ENCODE assay signal across 8 cellular contexts in genomic region chr14:100076630-100077029, GRCh38. TPM values are rescaled to one million over a fixed set of nuclear protein-coding genes. Genes with fewer than 3 reads are reported as not detected.
DNase-seq lines count a peak whose midpoint lies in the region; ATAC-seq, FAIRE-seq and TF ChIP-seq lines count a peak whose summit lies in the region.

No MANE protein-coding gene starts in this region.

- H3K79me2 ChIP-seq in HepG2 (ENCODE audit: insufficient read depth, low read length): no peaks in the 10 kb centered on the region

- POLR2A ChIA-PET in HepG2 (lab: Yijun Ruan, JAX): no interaction called here

- DNase-seq in Right ventricle myocardium inferior (ENCODE audit: missing footprints) (no peak), cardiac septum (ENCODE audit: low spot score) (no peak), HepG2 (ENCODE audit: low spot score) (no peak), NCI-H774 (lab: John Stamatoyannopoulos, UW) (no peak), GM10266 (ENCODE audit: extremely low spot score) (no peak)
- no peak for DNase-seq in activated naive CD8-positive, alpha-beta T cell treated with anti-CD3 and anti-CD28 coated beads, Interleukin-2, amount 50 U/mL, for 24 hours

- TF ChIP-seq CTCF in HepG2 (CRISPR knock-in tag; IDR thresholded peaks at IDR 0.05) (no peak), GM10266 (IDR thresholded peaks at IDR 0.05; ENCODE audit: control insufficient read depth, insufficient read depth, low read depth, missing control alignments) (no peak)

- no peaks in the 10 kb centered on the region for H3K36me3 ChIP-seq in HepG2 (replicated peaks in 1 of 2; ENCODE audit: control insufficient read depth in 1 of 2, insufficient read depth in 2 of 2, low read length in 2 of 2)

- peaks cover 33% of the 10 kb centered on the region for H3K36me3 Mint-ChIP-seq in activated naive CD8-positive, alpha-beta T cell treated with anti-CD3 and anti-CD28 coated beads, Interleukin-2, amount 50 U/mL, for 24 hours (ENCODE audit: low read depth)

- peak overlapping the region; percentile 84 for H3K4me3 Mint-ChIP-seq in activated naive CD8-positive, alpha-beta T cell treated with anti-CD3 and anti-CD28 coated beads, Interleukin-2, amount 50 U/mL, for 24 hours

- H3K9me3 ChIP-seq in HepG2 (ENCODE audit: low read length): no peaks in the 10 kb centered on the region

- no peak overlapping the region for H2AFZ ChIP-seq in HepG2 (ENCODE audit: low read length)

- WGBS in HepG2 (ENCODE audit: low lambda C conversion rate): 93% methylated on average over 7 of the region's 7 CpGs

- FAIRE-seq in HepG2 (lab: Jason Lieb, UNC): no peak

- H3K4me1 Mint-ChIP-seq in activated naive CD8-positive, alpha-beta T cell treated with anti-CD3 and anti-CD28 coated beads, Interleukin-2, amount 50 U/mL, for 24 hours: peaks cover 97% of the 10 kb centered on the region

- TF ChIP-seq POLR2A in HepG2 (IDR thresholded peaks at IDR 0.05; ENCODE audit: insufficient read depth in 1 of 2, low read depth in 2 of 2, low read length in 2 of 2): no peak

- CTCF ChIA-PET in HepG2 (lab: Yijun Ruan, JAX; ENCODE audit: low intra/inter-chr PET ratio, low total read pairs): no interaction called here

- no peak for TF ChIP-seq RAD21 in HepG2 (CRISPR knock-in tag; IDR thresholded peaks at IDR 0.05)

- no peaks in the 10 kb centered on the region for H3K9me3 Mint-ChIP-seq in activated naive CD8-positive, alpha-beta T cell treated with anti-CD3 and anti-CD28 coated beads, Interleukin-2, amount 50 U/mL, for 24 hours

- no peak overlapping the region for H3K4me3 ChIP-seq in HepG2 (replicated peaks in 1 of 3; ENCODE audit: insufficient read depth in 1 of 3, low read depth in 2 of 3, low read length in 3 of 3)

- H3K27me3 ChIP-seq in HepG2 (ENCODE audit: control insufficient read depth in 1 of 2, insufficient read depth in 2 of 2, low read length in 2 of 2): no peaks in the 10 kb centered on the region

- H3K4me2 ChIP-seq in HepG2 (ENCODE audit: low read depth, low read length): no peak overlapping the region

- ATAC-seq in Right ventricle myocardium inferior (peak; percentile 85), HepG2 (no peak), SK-N-SH treated with all-trans-retinoic acid at 6 μM for 48 hours (no peak), HG03025 (IDR thresholded peaks at IDR 0.05; ENCODE audit: low FRiP score, unreplicated experiment) (no peak)
- no peak for ATAC-seq in activated naive CD8-positive, alpha-beta T cell treated with anti-CD3 and anti-CD28 coated beads, Interleukin-2, amount 50 U/mL, for 24 hours

- H3K27me3 Mint-ChIP-seq in activated naive CD8-positive, alpha-beta T cell treated with anti-CD3 and anti-CD28 coated beads, Interleukin-2, amount 50 U/mL, for 24 hours: no peaks in the 10 kb centered on the region

- peak overlapping the region; percentile 98 for H3K27ac Mint-ChIP-seq in activated naive CD8-positive, alpha-beta T cell treated with anti-CD3 and anti-CD28 coated beads, Interleukin-2, amount 50 U/mL, for 24 hours

- TF ChIP-seq EP300 in HepG2 (IDR thresholded peaks at IDR 0.05; ENCODE audit: low read depth in 2 of 2, low read length in 2 of 2): no peak
- TF ChIP-seq EP300 in HepG2 (CRISPR knock-in tag; IDR thresholded peaks at IDR 0.05; ENCODE audit: borderline replicate concordance): no peak

- H3K9ac ChIP-seq in HepG2 (ENCODE audit: insufficient read depth, low read depth, low read length): no peak overlapping the region

- no TSS peak for BruUV-seq in HepG2 (replicated peaks; lab: Mats Ljungman, UMichigan)

- in situ Hi-C loops in HepG2 (cut with HindIII; ENCODE audit: extremely low pct_ligation_motif_present, low pct_unique_long_range_greater_than_20kb): no loop called here

- intact Hi-C loops in Right ventricle myocardium inferior (cut with DNase I) (no loop called here), cardiac septum (cut with DNase I) (no loop called here), HepG2 (cut with micrococcal nuclease; ENCODE audit: unreplicated experiment) (no loop called here)

- H3K4me1 ChIP-seq in HepG2 (ENCODE audit: insufficient read depth, low read length): no peaks in the 10 kb centered on the region

- H4K20me1 ChIP-seq in HepG2 (ENCODE audit: insufficient read depth, low read length): no peaks in the 10 kb centered on the region

- no peak overlapping the region for H3K27ac ChIP-seq in HepG2 (ENCODE audit: extremely low read length, insufficient read depth, low read length)

TF ChIP-seq in HepG2, 621 proteins besides CTCF, POLR2A, EP300 and RAD21:
- TF ChIP-seq CEBPG (CRISPR knock-in tag; IDR thresholded peaks at IDR 0.05) (peak; percentile 68), CEBPB (IDR thresholded peaks at IDR 0.05; ENCODE audit: borderline replicate concordance, low read depth, low read length) (peak; percentile 96), ZNF331 (CRISPR knock-in tag; IDR thresholded peaks at IDR 0.05) (no peak)

TF ChIP-seq in SK-N-SH treated with all-trans-retinoic acid at 6 μM for 48 hours, 23 proteins besides CTCF, POLR2A, EP300 and RAD21 (continues in another document):
- TF ChIP-seq TOX (CRISPR knock-in tag; IDR thresholded peaks at IDR 0.05; ENCODE audit: borderline replicate concordance) (no peak), ZFP30 (CRISPR knock-in tag; IDR thresholded peaks at IDR 0.05) (no peak), ZNF8 (CRISPR knock-in tag; IDR thresholded peaks at IDR 0.05) (no peak), POU6F1 (CRISPR knock-in tag; IDR thresholded peaks at IDR 0.05; ENCODE audit: borderline replicate concordance, low read depth) (no peak), ESRRG (CRISPR knock-in tag; IDR thresholded peaks at IDR 0.05) (no peak), ZNF565 (CRISPR knock-in tag; conservative IDR thresholded peaks at IDR 0.05; ENCODE audit: low read depth) (no peak), ZNF70 (CRISPR knock-in tag; IDR thresholded peaks at IDR 0.05) (no peak), PPARA (CRISPR knock-in tag; IDR thresholded peaks at IDR 0.05; ENCODE audit: borderline replicate concordance) (no peak), RARB (CRISPR knock-in tag; IDR thresholded peaks at IDR 0.05) (no peak)
- TF ChIP-seq, protein P1, sequence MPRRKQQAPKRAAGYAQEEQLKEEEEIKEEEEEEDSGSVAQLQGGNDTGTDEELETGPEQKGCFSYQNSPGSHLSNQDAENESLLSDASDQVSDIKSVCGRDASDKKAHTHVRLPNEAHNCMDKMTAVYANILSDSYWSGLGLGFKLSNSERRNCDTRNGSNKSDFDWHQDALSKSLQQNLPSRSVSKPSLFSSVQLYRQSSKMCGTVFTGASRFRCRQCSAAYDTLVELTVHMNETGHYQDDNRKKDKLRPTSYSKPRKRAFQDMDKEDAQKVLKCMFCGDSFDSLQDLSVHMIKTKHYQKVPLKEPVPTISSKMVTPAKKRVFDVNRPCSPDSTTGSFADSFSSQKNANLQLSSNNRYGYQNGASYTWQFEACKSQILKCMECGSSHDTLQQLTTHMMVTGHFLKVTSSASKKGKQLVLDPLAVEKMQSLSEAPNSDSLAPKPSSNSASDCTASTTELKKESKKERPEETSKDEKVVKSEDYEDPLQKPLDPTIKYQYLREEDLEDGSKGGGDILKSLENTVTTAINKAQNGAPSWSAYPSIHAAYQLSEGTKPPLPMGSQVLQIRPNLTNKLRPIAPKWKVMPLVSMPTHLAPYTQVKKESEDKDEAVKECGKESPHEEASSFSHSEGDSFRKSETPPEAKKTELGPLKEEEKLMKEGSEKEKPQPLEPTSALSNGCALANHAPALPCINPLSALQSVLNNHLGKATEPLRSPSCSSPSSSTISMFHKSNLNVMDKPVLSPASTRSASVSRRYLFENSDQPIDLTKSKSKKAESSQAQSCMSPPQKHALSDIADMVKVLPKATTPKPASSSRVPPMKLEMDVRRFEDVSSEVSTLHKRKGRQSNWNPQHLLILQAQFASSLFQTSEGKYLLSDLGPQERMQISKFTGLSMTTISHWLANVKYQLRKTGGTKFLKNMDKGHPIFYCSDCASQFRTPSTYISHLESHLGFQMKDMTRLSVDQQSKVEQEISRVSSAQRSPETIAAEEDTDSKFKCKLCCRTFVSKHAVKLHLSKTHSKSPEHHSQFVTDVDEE (CRISPR knock-in tag; IDR thresholded peaks at IDR 0.05): no peak

RNA-seq across cellular contexts. Expression of gene EVL, which starts 11.4 kb away (rescaled TPM):
- total RNA-seq in Right ventricle myocardium inferior: 41.8 TPM
- 46.3 TPM for total RNA-seq in cardiac septum
- total RNA-seq in HepG2 (2016; rRNA removed; fragmentation: Illumina TruSeq; extraction: Trizol): 10.5 and 15.1 TPM in 2 replicates
- total RNA-seq in HepG2 (2016; cell fraction: cytosol; rRNA removed; fragmentation: Illumina TruSeq; extraction: Trizol; ENCODE audit: low read depth): 23.1 and 32.6 TPM in 2 replicates
- total RNA-seq in HepG2 (2016; cell fraction: insoluble cytoplasmic fraction; rRNA removed; fragmentation: Illumina TruSeq; extraction: Trizol): 10.2 and 17.0 TPM in 2 replicates
- 35.4 and 40.2 TPM in 2 replicates for total RNA-seq in HepG2 (2016; cell fraction: membrane; rRNA removed; fragmentation: Illumina TruSeq; extraction: Trizol)
- total RNA-seq in HepG2 (2016; cell fraction: nucleus; rRNA removed; fragmentation: Illumina TruSeq; extraction: Trizol): 23.3 and 27.6 TPM in 2 replicates
- 28.7 and 31.2 TPM in 2 replicates for polyA plus RNA-seq in HepG2 (2011; rRNA removed)
- 12.0 and 12.7 TPM in 2 replicates for polyA plus RNA-seq in HepG2 (2011; cell fraction: cytosol; rRNA removed)
- polyA plus RNA-seq in HepG2 (2011; cell fraction: nucleus; rRNA removed): 124 and 138 TPM in 2 replicates
- polyA plus RNA-seq in HepG2 (2012): 29.8 and 33.6 TPM in 2 replicates
- polyA plus RNA-seq in HepG2 (2016; cell fraction: cytosol; fragmentation: Illumina TruSeq; extraction: Trizol; ENCODE audit: low read depth): 101 and 109 TPM in 2 replicates
- 23.4 and 35.8 TPM in 2 replicates for polyA plus RNA-seq in HepG2 (2016; cell fraction: insoluble cytoplasmic fraction; fragmentation: Illumina TruSeq; extraction: Trizol; ENCODE audit: low read depth)
- 114 and 115 TPM in 2 replicates for polyA plus RNA-seq in HepG2 (2016; cell fraction: membrane; fragmentation: Illumina TruSeq; extraction: Trizol; ENCODE audit: low read depth)
- 87.0 and 99.6 TPM in 2 replicates for polyA plus RNA-seq in HepG2 (2016; cell fraction: nucleus; fragmentation: Illumina TruSeq; extraction: Trizol; ENCODE audit: insufficient read depth, low read depth)
- polyA minus RNA-seq in HepG2 (2011; rRNA and poly(A)+ RNA removed; ENCODE audit: low replicate concordance): 11.3 and 23.0 TPM in 2 replicates
- 13.0 and 14.0 TPM in 2 replicates for polyA minus RNA-seq in HepG2 (2011; cell fraction: cytosol; rRNA and poly(A)+ RNA removed)
- polyA minus RNA-seq in HepG2 (2011; cell fraction: nucleus; rRNA and poly(A)+ RNA removed): 31.1 and 31.2 TPM in 2 replicates
